10 cellular contexts compared by ENCODE assay signal in genomic region chr11:125071408-125071807, GRCh38. TPM values are rescaled to one million over a fixed set of nuclear protein-coding genes. Genes with fewer than 3 reads are reported as not detected.
DNase-seq lines count a peak whose midpoint lies in the region; ATAC-seq and TF ChIP-seq lines count a peak whose summit lies in the region.
"Had no signal": no experiment of that assay in that cellular context is flagged by ENCODE, and none has a peak within 500 bp of the region (broad histone marks: within the 10 kb centered on the region; RNA-seq: fewer than 3 reads in every experiment).

No MANE protein-coding gene starts in this region.

- H3K27ac Mint-ChIP-seq in type B pancreatic cell = no peak overlapping the region
- H3K27ac Mint-ChIP-seq: activated naive CD8-positive, alpha-beta T cell treated with anti-CD3 and anti-CD28 coated beads, Interleukin-2, amount 50 U/mL, for 24 hours; WTC11 had no signal

- TF ChIP-seq POLR2A in adrenal gland (IDR thresholded peaks at IDR 0.05) = no peak
- TF ChIP-seq POLR2A in testis (IDR thresholded peaks at IDR 0.05) = no peak

- H3K36me3 Mint-ChIP-seq in type B pancreatic cell = no peaks in the 10 kb centered on the region
- H3K36me3 Mint-ChIP-seq: WTC11 had no signal

- TF ChIP-seq CTCF in adrenal gland (IDR thresholded peaks at IDR 0.05) (no peak), left lung (IDR thresholded peaks at IDR 0.05) (no peak), type B pancreatic cell (conservative IDR thresholded peaks at IDR 0.05) (no peak), testis (IDR thresholded peaks at IDR 0.05) (no peak)

- peak overlapping the region; percentile 20 for H3K4me3 Mint-ChIP-seq in type B pancreatic cell
- H3K4me3 Mint-ChIP-seq: activated naive CD8-positive, alpha-beta T cell treated with anti-CD3 and anti-CD28 coated beads, Interleukin-2, amount 50 U/mL, for 24 hours; WTC11 had no signal

- no peaks in the 10 kb centered on the region for H3K9me3 Mint-ChIP-seq in type B pancreatic cell
- H3K9me3 Mint-ChIP-seq: activated naive CD8-positive, alpha-beta T cell treated with anti-CD3 and anti-CD28 coated beads, Interleukin-2, amount 50 U/mL, for 24 hours; WTC11 had no signal

- no peak for ATAC-seq in left lung
- ATAC-seq in HG03469 (IDR thresholded peaks at IDR 0.05; ENCODE audit: unreplicated experiment) = no peak
- ATAC-seq in HG03196 (IDR thresholded peaks at IDR 0.05; ENCODE audit: unreplicated experiment) = no peak

- H3K4me1 Mint-ChIP-seq in type B pancreatic cell (ENCODE audit: unreplicated experiment) = peaks cover 16% of the 10 kb centered on the region

- H3K36me3 ChIP-seq in adrenal gland (replicated peaks in 1 of 2) (no peaks in the 10 kb centered on the region), left lung (no peaks in the 10 kb centered on the region), testis (ENCODE audit: low read depth, missing control alignments) (no peaks in the 10 kb centered on the region)

- DNase-seq in activated CD8-positive, alpha-beta memory T cell treated with anti-CD3 and anti-CD28 coated beads for 24 hours = peak; percentile 51
- DNase-seq in activated CD8-positive, alpha-beta memory T cell treated with anti-CD3 and anti-CD28 coated beads, Interleukin-2, amount 50 U/mL, for 48 hours = no peak
- DNase-seq in adrenal gland (peak in 6 of 7 donors; percentile 57 to 79 (median 68)), left lung (no peak), type B pancreatic cell (ENCODE audit: extremely low spot score, unreplicated experiment) (no peak), testis (no peak)

- peaks cover 27% of the 10 kb centered on the region for H3K27me3 Mint-ChIP-seq in type B pancreatic cell

- H3K27me3 ChIP-seq in adrenal gland (no peaks in the 10 kb centered on the region), left lung (peaks cover 0 to 8% of the 10 kb centered on the region in 2 donors), testis (no peaks in the 10 kb centered on the region)

- H3K27ac ChIP-seq in adrenal gland (peak overlapping the region; percentile 78 to 97 (median 95)), left lung (peak overlapping the region; percentile 59 to 78), testis (no peak overlapping the region)

- H3K4me1 ChIP-seq in adrenal gland (replicated peaks in 1 of 2) = peaks cover 41 to 96% of the 10 kb centered on the region in 2 donors
- peaks cover 0 to 38% of the 10 kb centered on the region in 2 donors for H3K4me1 ChIP-seq in left lung
- H3K4me1 ChIP-seq in testis = no peaks in the 10 kb centered on the region

- intact Hi-C loops in adrenal gland (cut with DNase I) (no loop called here), left lung (cut with DNase I) (no loop called here), testis (cut with DNase I; ENCODE audit: low total_unique reads) (no loop called here)

- no peak overlapping the region for H3K4me3 ChIP-seq in adrenal gland
- H3K4me3 ChIP-seq in left lung = no peak overlapping the region
- H3K4me3 ChIP-seq in testis = no peak overlapping the region

- 25 to 44% (median 33%) methylated on average over 4 to 5 of the region's 5 CpGs for WGBS in adrenal gland, 4 donors
- WGBS in testis, 2 donors = 40 to 55% methylated on average over 5 of the region's 5 CpGs

- H3K9me3 ChIP-seq in adrenal gland (replicated peaks in 1 of 3) = no peaks in the 10 kb centered on the region
- no peaks in the 10 kb centered on the region for H3K9me3 ChIP-seq in left lung
- H3K9me3 ChIP-seq in testis = no peaks in the 10 kb centered on the region

RNA-seq across cellular contexts. Expression of gene SLC37A2, which starts 8.3 kb away (rescaled TPM):
- 100 to 1,000 TPM in 7 of 8 donors, 10 to 100 TPM in 1; 85.3 to 389 (median 177) TPM for total RNA-seq in adrenal gland
- polyA plus RNA-seq in adrenal gland = 100 to 1,000 TPM in 1 of 3 donors, 10 to 100 TPM in 2; 73.4 to 274 (median 75.9) TPM
- total RNA-seq in left lung = 10 to 100 TPM; 19.3 to 42.5 TPM
- 1.3 TPM in 2 replicates for total RNA-seq in type B pancreatic cell (ENCODE audit: low replicate concordance)
- total RNA-seq in testis = 1 to 10 TPM; 3.0 to 7.6 TPM
- 6.2 TPM for polyA plus RNA-seq in testis (ENCODE audit: insufficient read depth, low read depth, low replicate concordance)

RNA-seq across cellular contexts. Expression of gene TMEM218, which starts 40.0 kb away (rescaled TPM):
- 10 to 100 TPM; 19.7 to 42.3 (median 25.8) TPM for total RNA-seq in adrenal gland
- polyA plus RNA-seq in adrenal gland = 10 to 100 TPM; 19.3 to 38.7 (median 20.4) TPM
- total RNA-seq in left lung = 10 to 100 TPM; 19.9 to 28.1 TPM
- total RNA-seq in type B pancreatic cell (ENCODE audit: low replicate concordance) = 17.2 and 33.2 TPM in 2 replicates
- total RNA-seq in testis = 10 to 100 TPM; 15.1 to 17.2 TPM
- polyA plus RNA-seq in testis (ENCODE audit: insufficient read depth, low read depth, low replicate concordance) = 17.7 TPM

Comparison
In these comparisons a context has a peak if more than half of its experiments do, and no peak if none do; other contexts are left out.
1. DNase-seq: peak in activated CD8-positive, alpha-beta memory T cell treated with anti-CD3 and anti-CD28 coated beads for 24 hours (single experiment) and adrenal gland (6 of 7); none in activated CD8-positive, alpha-beta memory T cell treated with anti-CD3 and anti-CD28 coated beads, Interleukin-2, amount 50 U/mL, for 48 hours (single experiment), left lung (0 of 2), type B pancreatic cell (single experiment) and testis (single experiment).
2. H3K27ac ChIP-seq: peak in adrenal gland (5 of 5) and left lung (2 of 2); none in testis (0 of 2).